In the genomic region with DNA sequence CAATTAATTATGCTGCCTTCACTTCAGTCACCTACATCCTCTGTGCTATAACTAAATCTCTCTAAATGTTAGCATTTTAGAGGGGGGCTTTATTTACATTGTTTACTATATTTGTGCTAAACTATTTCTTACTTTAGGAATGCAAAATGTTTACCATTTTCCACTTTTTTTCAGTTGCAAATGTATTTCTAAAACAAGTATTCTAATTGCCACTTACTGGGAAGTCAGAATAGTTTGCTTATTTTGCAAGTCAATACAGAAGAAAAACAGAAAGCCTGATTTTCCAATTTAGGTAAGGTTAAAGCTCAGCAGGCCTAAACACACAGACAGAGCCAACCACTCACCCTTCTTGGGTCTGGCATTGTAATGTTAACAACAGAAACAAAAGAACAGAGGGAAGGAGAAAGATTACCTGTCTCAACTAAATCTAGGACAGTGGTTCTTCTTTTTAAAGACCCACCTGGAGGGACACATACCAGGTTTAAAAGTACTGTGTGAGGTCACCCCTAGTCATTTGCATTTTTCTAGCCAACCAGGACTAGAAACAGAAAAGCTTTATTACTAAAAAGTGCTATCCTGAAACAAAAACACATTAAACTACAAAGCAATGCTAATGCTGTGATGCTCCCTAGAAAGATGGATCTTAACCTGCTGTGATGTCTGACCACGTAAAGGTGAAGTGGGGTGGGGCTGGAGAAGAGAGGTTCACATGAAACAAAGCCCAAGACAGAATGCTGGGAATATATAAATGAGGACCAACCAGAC, we compare ENCODE assay signal across 20 cellular contexts.
"Had no signal": no experiment of that assay in that cellular context is flagged by ENCODE, and none has a peak within 500 bp of the region (broad histone marks: within the 10 kb centered on the region; RNA-seq: fewer than 3 reads in every experiment).

No MANE protein-coding gene starts in this region.

- H3K9me3 Mint-ChIP-seq: central memory CD8-positive, alpha-beta T cell; natural killer cell treated with Interleukin-12 subunit alpha and Interleukin-12 subunit beta and Interleukin-15 and Interleukin-18, amount 100 ng/mL, for 72 hours; type B pancreatic cell had no signal

- DNase-seq: activated effector memory CD4-positive, alpha-beta T cell treated with Interleukin-2 at 50 U/mL for 16 hours; activated T-cell treated with anti-CD3 and anti-CD28 coated beads, Interleukin-2, amount 50 U/mL, for 1 hour; amygdala; cortex of kidney; effector CD8-positive, alpha-beta T cell; heart right ventricle; left colon; mammary epithelial cell; occipital lobe; psoas muscle; right lobe of liver; stimulated activated CD4-positive, alpha-beta T cell treated with anti-CD3 and anti-CD28 coated beads, Interleukin-2, amount 100 ng/mL, for 24 hours; stimulated activated naive CD4-positive, alpha-beta T cell; T1000 had no signal

- H3K4me3 Mint-ChIP-seq: activated naive CD8-positive, alpha-beta T cell; brain; central memory CD8-positive, alpha-beta T cell; natural killer cell treated with Interleukin-12 subunit alpha and Interleukin-12 subunit beta and Interleukin-15 and Interleukin-18, amount 100 ng/mL, for 72 hours; type B pancreatic cell had no signal

- H3K4me1 Mint-ChIP-seq: central memory CD8-positive, alpha-beta T cell had no signal

- H3K27me3 Mint-ChIP-seq: activated naive CD8-positive, alpha-beta T cell; brain; central memory CD8-positive, alpha-beta T cell; natural killer cell treated with Interleukin-12 subunit alpha and Interleukin-12 subunit beta and Interleukin-15 and Interleukin-18, amount 100 ng/mL, for 72 hours; type B pancreatic cell had no signal

- H3K9me3 ChIP-seq: heart right ventricle, psoas muscle, right lobe of liver had no signal

- ATAC-seq: heart right ventricle; left colon; natural killer cell treated with Interleukin-12 subunit alpha and Interleukin-12 subunit beta and Interleukin-15 and Interleukin-18, amount 100 ng/mL, for 72 hours; psoas muscle had no signal

- H3K4me1 ChIP-seq: heart right ventricle, psoas muscle, right lobe of liver had no signal

- H3K27ac Mint-ChIP-seq: activated naive CD8-positive, alpha-beta T cell; brain; natural killer cell treated with Interleukin-12 subunit alpha and Interleukin-12 subunit beta and Interleukin-15 and Interleukin-18, amount 100 ng/mL, for 72 hours; type B pancreatic cell had no signal

- H3K27ac ChIP-seq: heart right ventricle, psoas muscle, right lobe of liver, VCaP had no signal

- H3K27me3 ChIP-seq: heart right ventricle, right lobe of liver had no signal

- H3K4me3 ChIP-seq: heart right ventricle, psoas muscle, right lobe of liver had no signal
